Comparison of ENCODE assay signal across 8 cellular contexts in genomic region chr7:120856621-120857352, GRCh38. TPM values are rescaled to one million over a fixed set of nuclear protein-coding genes. Genes with fewer than 3 reads are reported as not detected.
A peak's percentile ranks its signal among the peaks of the same experiment; 100 is the strongest.
DNase-seq lines count a peak whose midpoint lies in the region; ATAC-seq and TF ChIP-seq lines count a peak whose summit lies in the region.

No MANE protein-coding gene starts in this region.

- no peak for TF ChIP-seq POLR2A in gastroesophageal sphincter (IDR thresholded peaks at IDR 0.05)

- peak overlapping the region; percentile 6 for H2AFZ ChIP-seq in ACC112 (ENCODE audit: low read length, unreplicated experiment)

- H3K36me3 ChIP-seq in ACC112 (ENCODE audit: insufficient read depth, low read length): no peaks in the 10 kb centered on the region
- H3K36me3 ChIP-seq in gastroesophageal sphincter: no peaks in the 10 kb centered on the region

- ATAC-seq in GM18502 (IDR thresholded peaks at IDR 0.05; ENCODE audit: poor library complexity, unreplicated experiment): peak; percentile 65
- peak; percentile 82 for ATAC-seq in HG02798 (IDR thresholded peaks at IDR 0.05; ENCODE audit: poor library complexity, unreplicated experiment)
- peak; percentile 12 for ATAC-seq in gastroesophageal sphincter

- H3K36me3 Mint-ChIP-seq in neural crest cell (ENCODE audit: low read depth): peaks cover 2% of the 10 kb centered on the region

- H3K9me3 Mint-ChIP-seq in neural crest cell: no peaks in the 10 kb centered on the region

- no peaks in the 10 kb centered on the region for H3K27me3 Mint-ChIP-seq in neural crest cell (ENCODE audit: low read depth)

- peak overlapping the region; percentile 83 for H3K4me3 ChIP-seq in ACC112 (ENCODE audit: low read depth, low read length)
- H3K4me3 ChIP-seq in gastroesophageal sphincter: peak overlapping the region; percentile 62 to 65

- H3K27ac Mint-ChIP-seq in neural crest cell (ENCODE audit: unreplicated experiment): peak overlapping the region; percentile 97

- peak; percentile 26 for DNase-seq in NCI-H2029 treated with DMSO at 0.1 percent for 48 hours (lab: John Stamatoyannopoulos, UW)
- DNase-seq in activated T-cell treated with anti-CD3 and anti-CD28 coated beads for 4 hours: peak; percentile 1
- peak; percentile 60 for DNase-seq in neural crest cell (ENCODE audit: low read depth, low spot score)
- DNase-seq in GF-D8 (lab: John Stamatoyannopoulos, UW): no peak

- H3K9me3 ChIP-seq in gastroesophageal sphincter: no peaks in the 10 kb centered on the region

- no peak for TF ChIP-seq EP300 in gastroesophageal sphincter (IDR thresholded peaks at IDR 0.05)

- H3K4me3 Mint-ChIP-seq in neural crest cell: peak overlapping the region; percentile 95

- peaks cover 21% of the 10 kb centered on the region for H3K4me1 Mint-ChIP-seq in neural crest cell

- TF ChIP-seq CTCF in gastroesophageal sphincter (IDR thresholded peaks at IDR 0.05): peak in 1 of 4 experiments; percentile 20
- no peak for TF ChIP-seq CTCF in neural crest cell (conservative IDR thresholded peaks at IDR 0.05)

- no peak overlapping the region for H3K27ac ChIP-seq in ACC112 (ENCODE audit: low read depth, low read length)
- H3K27ac ChIP-seq in gastroesophageal sphincter: peak overlapping the region in 3 of 4 donors; percentile 84 to 93 (median 89)

- no peaks in the 10 kb centered on the region for H3K27me3 ChIP-seq in ACC112 (ENCODE audit: insufficient read depth, low read length)
- H3K27me3 ChIP-seq in gastroesophageal sphincter: no peaks in the 10 kb centered on the region

- WGBS in gastroesophageal sphincter (ENCODE audit: low coverage in 1 of 2), 2 donors: 1 to 14% methylated on average over 8 to 15 of the region's 39 CpGs

- H3K4me1 ChIP-seq in ACC112 (ENCODE audit: control insufficient read depth, insufficient read depth, low read length, unreplicated experiment) (peaks cover 5% of the 10 kb centered on the region), gastroesophageal sphincter (peaks cover 0 to 21% (median 4%) of the 10 kb centered on the region in 3 donors)

- H3K79me2 ChIP-seq in ACC112 (ENCODE audit: control insufficient read depth, insufficient read depth, low read length, unreplicated experiment): no peaks in the 10 kb centered on the region

RNA-seq across cellular contexts. Expression of gene TSPAN12, which starts 1.2 kb away (rescaled TPM):
- total RNA-seq in gastroesophageal sphincter (10 to 100 TPM in 1 of 4 donors, 1 to 10 TPM in 3; 4.4 to 25.3 (median 6.9) TPM), neural crest cell (15.7 and 18.2 TPM in 2 replicates)

Comparison
In these comparisons a context has a peak if more than half of its experiments do, and no peak if none do; other contexts are left out.
1. ATAC-seq: peak in every context shown above with its lines; median percentile 82 in HG02798; 65 in GM18502; 12 in gastroesophageal sphincter.